In the genomic region with DNA sequence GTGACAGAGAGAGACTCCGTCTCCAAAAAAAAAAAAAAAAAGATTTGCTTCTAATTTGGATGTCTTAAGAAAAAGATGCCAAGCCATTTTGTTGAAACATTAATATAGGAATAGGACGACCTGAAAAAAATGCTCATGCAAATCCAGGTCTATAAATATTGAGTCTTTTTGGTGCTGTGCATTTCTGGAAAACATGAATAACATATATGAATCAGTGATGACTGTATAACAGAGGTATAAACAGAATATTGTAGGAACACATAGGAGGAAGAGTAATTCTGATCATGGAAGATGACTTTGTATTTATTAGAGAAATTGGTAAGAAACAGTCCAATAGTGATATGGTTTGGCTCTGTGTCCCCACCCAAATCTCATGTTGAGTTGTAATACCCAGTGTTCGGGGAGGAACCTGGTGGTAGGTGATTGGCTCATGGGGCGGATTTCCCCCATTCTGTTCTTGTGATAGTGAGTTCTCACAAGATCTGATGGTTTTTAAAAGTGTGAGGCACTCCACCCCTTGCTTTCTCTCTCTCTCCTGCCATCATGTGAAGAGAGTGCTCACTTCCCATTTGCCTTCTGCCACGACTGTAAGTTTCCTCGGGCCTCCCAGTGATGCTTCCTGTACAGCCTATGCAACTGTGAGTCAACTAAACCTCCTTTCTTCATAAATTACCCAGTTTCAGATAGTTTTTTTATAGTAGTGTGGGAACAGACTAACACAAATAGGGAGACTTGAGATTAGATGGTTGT, we compare ENCODE assay signal across 15 cellular contexts. TPM values are rescaled to one million over a fixed set of nuclear protein-coding genes. Genes with fewer than 3 reads are reported as not detected.
DNase-seq lines count a peak whose midpoint lies in the region; ATAC-seq, FAIRE-seq and TF ChIP-seq lines count a peak whose summit lies in the region.
"Had no signal": no experiment of that assay in that cellular context is flagged by ENCODE, and none has a peak within 500 bp of the region (broad histone marks: within the 10 kb centered on the region; RNA-seq: fewer than 3 reads in every experiment).

No MANE protein-coding gene starts in this region.

- peaks cover 23% of the 10 kb centered on the region for H3K36me3 Mint-ChIP-seq in stimulated activated memory B cell treated with anti-CD40 and anti-IgM and Interleukin-4, amounts not matched to agents 10 μg/mL and 1 μg/mL and 100 μg/mL, for 72 hours

- no peaks in the 10 kb centered on the region for H3K9me3 Mint-ChIP-seq in stimulated activated memory B cell treated with anti-CD40 and anti-IgM and Interleukin-4, amounts not matched to agents 10 μg/mL and 1 μg/mL and 100 μg/mL, for 72 hours
- H3K9me3 Mint-ChIP-seq: H9 had no signal

- no peak overlapping the region for H3K4me3 ChIP-seq in bronchial epithelial cell (ENCODE audit: low read depth, low read length)

- no peak for TF ChIP-seq CTCF in bronchial epithelial cell (IDR thresholded peaks at IDR 0.05; ENCODE audit: insufficient read depth, low read length, severe bottlenecking)

- H3K27me3 ChIP-seq in bronchial epithelial cell (ENCODE audit: control insufficient read depth, insufficient read depth, low read length) = no peaks in the 10 kb centered on the region

- no peak for FAIRE-seq in bronchial epithelial cell (lab: Jason Lieb, UNC)

- ATAC-seq in stimulated activated memory B cell treated with anti-CD40 and anti-IgM and Interleukin-4, amounts not matched to agents 10 μg/mL and 1 μg/mL and 100 μg/mL, for 72 hours = no peak
- no peak for ATAC-seq in GM18867 (IDR thresholded peaks at IDR 0.05; ENCODE audit: unreplicated experiment)

- no peaks in the 10 kb centered on the region for H3K27me3 Mint-ChIP-seq in stimulated activated memory B cell treated with anti-CD40 and anti-IgM and Interleukin-4, amounts not matched to agents 10 μg/mL and 1 μg/mL and 100 μg/mL, for 72 hours
- H3K27me3 Mint-ChIP-seq: progenitor cell of endocrine pancreas had no signal

- H3K36me3 ChIP-seq in bronchial epithelial cell (ENCODE audit: control insufficient read depth, insufficient read depth, low read length) = peaks cover 8% of the 10 kb centered on the region

- no peak overlapping the region for H3K27ac Mint-ChIP-seq in stimulated activated memory B cell treated with anti-CD40 and anti-IgM and Interleukin-4, amounts not matched to agents 10 μg/mL and 1 μg/mL and 100 μg/mL, for 72 hours
- H3K27ac Mint-ChIP-seq: H9, memory B cell, progenitor cell of endocrine pancreas had no signal

- no peak overlapping the region for H3K4me3 Mint-ChIP-seq in stimulated activated memory B cell treated with anti-CD40 and anti-IgM and Interleukin-4, amounts not matched to agents 10 μg/mL and 1 μg/mL and 100 μg/mL, for 72 hours
- H3K4me3 Mint-ChIP-seq: H9, memory B cell had no signal

- DNase-seq in NOMO-1 treated with DMSO at 0.1 percent for 48 hours (lab: John Stamatoyannopoulos, UW; ENCODE audit: unreplicated experiment) (peak; percentile 14), NOMO-1 treated with dmso at 0.1 percent for 144 hours (lab: John Stamatoyannopoulos, UW; ENCODE audit: unreplicated experiment) (no peak), RKO (ENCODE audit: low spot score) (peak; percentile 53), bronchial epithelial cell (ENCODE audit: low read depth) (peak; percentile 21), NCI-H1930 (lab: John Stamatoyannopoulos, UW) (no peak)
- DNase-seq in stimulated activated CD4-positive, alpha-beta T cell treated with anti-CD3 and anti-CD28 coated beads, Interleukin-15, amount 100 ng/mL, for 24 hours = peak; percentile 62
- DNase-seq: H9, NCI-H1694 treated with DMSO at 0.1 percent for 48 hours, NCI-H82, SK-N-SH, trophoblast cell had no signal

- peaks cover 30% of the 10 kb centered on the region for H3K4me1 Mint-ChIP-seq in stimulated activated memory B cell treated with anti-CD40 and anti-IgM and Interleukin-4, amounts not matched to agents 10 μg/mL and 1 μg/mL and 100 μg/mL, for 72 hours

RNA-seq across cellular contexts. Expression of a gene that starts 3.0 kb away (rescaled TPM):
- total RNA-seq in bronchial epithelial cell = 126 and 181 TPM in 2 replicates

RNA-seq across cellular contexts. Expression of a gene that starts 33.1 kb away (rescaled TPM):
- not detected in 2 replicates for total RNA-seq in bronchial epithelial cell
- total RNA-seq: H9, progenitor cell of endocrine pancreas had no signal

Comparison
In these comparisons a context has a peak if more than half of its experiments do, and no peak if none do; other contexts are left out.
1. DNase-seq: peak in NOMO-1 treated with DMSO at 0.1 percent for 48 hours (single experiment), RKO (single experiment), bronchial epithelial cell (single experiment) and stimulated activated CD4-positive, alpha-beta T cell treated with anti-CD3 and anti-CD28 coated beads, Interleukin-15, amount 100 ng/mL, for 24 hours (single experiment); none in NOMO-1 treated with dmso at 0.1 percent for 144 hours (single experiment) and NCI-H1930 (0 of 2).